ENCODE assay signal across 13 cellular contexts in genomic region chr20:36833275-36834020, GRCh38. TPM values are rescaled to one million over a fixed set of nuclear protein-coding genes. Genes with fewer than 3 reads are reported as not detected.
DNase-seq lines count a peak whose midpoint lies in the region; ATAC-seq and TF ChIP-seq lines count a peak whose summit lies in the region.
"Had no signal": no experiment of that assay in that cellular context is flagged by ENCODE, and none has a peak within 500 bp of the region (broad histone marks: within the 10 kb centered on the region; RNA-seq: fewer than 3 reads in every experiment).

No MANE protein-coding gene starts in this region.

- H3K4me3 ChIP-seq in AG04450 (ENCODE audit: low read depth, low read length) (no peak overlapping the region), fibroblast of mammary gland (ENCODE audit: control insufficient read depth, low read depth, low read length) (no peak overlapping the region), psoas muscle (no peak overlapping the region)

- in situ Hi-C loops in GM13976 (cut with MboI; ENCODE audit: low sequenced_read_pairs, unreplicated experiment) = no loop called here

- ATAC-seq in psoas muscle = no peak
- no peak for ATAC-seq in HG02973 (IDR thresholded peaks at IDR 0.05; ENCODE audit: unreplicated experiment)

- 64 to 70% (median 69%) methylated on average over 19 of the region's 19 CpGs for WGBS in psoas muscle, 3 donors

- peaks cover 0 to 6% of the 10 kb centered on the region in 2 donors for H3K36me3 ChIP-seq in psoas muscle (ENCODE audit: insufficient read depth in 1 of 2, low read depth in 1 of 2)

- TF ChIP-seq CTCF in AG04450 (IDR thresholded peaks at IDR 0.05; ENCODE audit: low read depth, low read length) = no peak
- no peak for TF ChIP-seq CTCF in fibroblast of mammary gland (conservative IDR thresholded peaks at IDR 0.05; ENCODE audit: control insufficient read depth, insufficient read depth, low read depth, low read length)
- TF ChIP-seq CTCF in psoas muscle (IDR thresholded peaks at IDR 0.05) = no peak
- no peak for TF ChIP-seq CTCF in GM13976 (IDR thresholded peaks at IDR 0.05; ENCODE audit: borderline replicate concordance, control extremely low read depth, extremely low read depth, insufficient read depth, missing control alignments)

- intact Hi-C loops in psoas muscle (cut with DNase I) = no loop called here

- peaks cover 19% of the 10 kb centered on the region for H3K4me1 ChIP-seq in psoas muscle

- H3K27ac ChIP-seq in AG04450 (ENCODE audit: low read depth, low read length) (peak overlapping the region; percentile 90), psoas muscle (peak overlapping the region; percentile 60)

- H3K27me3 ChIP-seq in AG04450 (ENCODE audit: control insufficient read depth, insufficient read depth, low read length) = no peaks in the 10 kb centered on the region
- H3K27me3 ChIP-seq in psoas muscle (ENCODE audit: insufficient read depth in 3 of 3, low read length in 2 of 3) = no peaks in the 10 kb centered on the region

- H3K9me3 ChIP-seq in AG04450 (ENCODE audit: control insufficient read depth, insufficient read depth, low read length) = no peaks in the 10 kb centered on the region
- H3K9me3 ChIP-seq in psoas muscle = no peaks in the 10 kb centered on the region

- POLR2A ChIA-PET in AG04450 (lab: Yijun Ruan, JAX) = interaction anchor here (0.5 to 1.7 kb wide), 9 partner anchors 10 to 796 kb away, joined by 3 to 11 read pairs (median 4); partner anchors contain the start of gene DSN1

- CTCF ChIA-PET in AG04450 (lab: Charles Lee) = interaction anchor here (0.5 to 2.2 kb wide), 3 partner anchors 12 to 60 kb away, joined by 3 to 12 read pairs (median 4); partner anchors contain the start of gene DSN1

- peak; percentile 82 for DNase-seq in AG04450 (ENCODE audit: low read depth, low spot score)
- DNase-seq in NCI-H82 (lab: John Stamatoyannopoulos, UW) = peak; percentile 92
- peak; percentile 65 for DNase-seq in fibroblast of mammary gland (ENCODE audit: low read depth)
- DNase-seq in psoas muscle = no peak
- no peak for DNase-seq in GDM1 (lab: John Stamatoyannopoulos, UW)
- no peak for DNase-seq in GM13976 (ENCODE audit: low spot score)
- DNase-seq in RKO (ENCODE audit: low spot score) = no peak
- DNase-seq: activated CD8-positive, alpha-beta memory T cell treated with anti-CD3 and anti-CD28 coated beads, Interleukin-2, amount 50 U/mL, for 48 hours; dermis blood vessel endothelial cell; kidney; NCI-H1436 had no signal

RNA-seq across cellular contexts. Expression of gene TLDC2, which starts 42.5 kb away (rescaled TPM):
- polyA plus RNA-seq in AG04450 (2011; rRNA removed) = 0.27 and 0.57 TPM in 2 replicates
- polyA minus RNA-seq in AG04450 (2011; rRNA and poly(A)+ RNA removed) = 0.17 and 0.28 TPM in 2 replicates
- under 1 TPM in 1 of 4 donors, not detected in 3; 0.15 TPM for total RNA-seq in psoas muscle
- under 1 TPM in 2 of 3 donors, not detected in 1; 0.04 to 0.05 TPM for polyA plus RNA-seq in psoas muscle
- total RNA-seq: SK-MEL-5 had no signal

RNA-seq across cellular contexts. Expression of gene DSN1, which starts 59.9 kb away (rescaled TPM):
- 6.0 and 8.7 TPM in 2 replicates for polyA plus RNA-seq in AG04450 (2011; rRNA removed)
- 2.9 and 4.2 TPM in 2 replicates for polyA minus RNA-seq in AG04450 (2011; rRNA and poly(A)+ RNA removed)
- 1 to 10 TPM; 1.7 to 3.0 (median 2.2) TPM for total RNA-seq in psoas muscle
- 1 to 10 TPM; 3.3 to 8.3 (median 4.3) TPM for polyA plus RNA-seq in psoas muscle

Comparison
In these comparisons a context has a peak if more than half of its experiments do, and no peak if none do; other contexts are left out.
1. DNase-seq: peak in AG04450 (single experiment), NCI-H82 (single experiment) and fibroblast of mammary gland (single experiment); none in psoas muscle (0 of 2), GDM1 (single experiment), GM13976 (single experiment) and RKO (single experiment).